Comparison of ENCODE assay signal across 8 cellular contexts in genomic region chr1:203306089-203306969, GRCh38. TPM values are rescaled to one million over a fixed set of nuclear protein-coding genes. Genes with fewer than 3 reads are reported as not detected.
A peak's percentile ranks its signal among the peaks of the same experiment; 100 is the strongest.
DNase-seq lines count a peak whose midpoint lies in the region; ATAC-seq and TF ChIP-seq lines count a peak whose summit lies in the region.

No MANE protein-coding gene starts in this region.

- intact Hi-C loops in HCT116 (cut with micrococcal nuclease) (no loop called here), PC-3 (cut with micrococcal nuclease) (no loop called here), heart left ventricle (cut with DNase I) (loop anchor here in 8 of 10 donors (1.0 to 5.0 kb wide), 6 partner anchors 20 to 34 kb away; no protein-coding TSS in a partner anchor), ovary (cut with DNase I) (loop anchor here in 2 of 4 donors (5.0 kb wide), 1 partner anchor 34 kb away; no protein-coding TSS in a partner anchor)

- RAD21 ChIA-PET in HCT116 (lab: Charles Lee; ENCODE audit: low non-redundant PET in 1 of 2, low total read pairs in 2 of 2, uncharacterized antibody in 2 of 2, unreplicated experiment in 2 of 2) = interaction anchor here in 1 of 2 experiments (0.5 to 0.7 kb wide), 2 partner anchors 26 to 1298 kb away, joined by 3 to 4 read pairs; no protein-coding TSS in a partner anchor

- H3K4me3 Mint-ChIP-seq in CD4-positive, CD25-positive, alpha-beta regulatory T cell = peak overlapping the region; percentile 96 to 100 (median 98)

- no peak for TF ChIP-seq POLR2A in HCT116 (IDR thresholded peaks at IDR 0.05; ENCODE audit: borderline replicate concordance, extremely low read depth, insufficient read depth, insufficient read length)
- peak in 1 of 2 donors; percentile 50 for TF ChIP-seq POLR2A in heart left ventricle (IDR thresholded peaks at IDR 0.05)
- peak; percentile 34 for TF ChIP-seq POLR2A in ovary (IDR thresholded peaks at IDR 0.05)

- peak in 2 of 3 donors; percentile 61 to 66 for DNase-seq in CD4-positive, CD25-positive, alpha-beta regulatory T cell
- DNase-seq in HCT116 (ENCODE audit: low read depth, low spot score) = peak; percentile 51
- DNase-seq in PC-3 = peak; percentile 65
- peak in 51 of 56 donors; percentile 23 to 88 (median 67) for DNase-seq in amygdala (lab: John Stamatoyannopoulos, UW)
- DNase-seq in heart left ventricle = peak; percentile 87 to 96 (median 93)
- peak; percentile 76 to 84 (median 81) for DNase-seq in ovary

- CTCF ChIA-PET in HCT116 (lab: Charles Lee) (interaction anchor here (1.2 to 2.6 kb wide), 3 partner anchors 33 to 198 kb away, joined by 3 to 10 read pairs (median 8); no protein-coding TSS in a partner anchor), PC-3 (lab: Charles Lee) (interaction anchor here (0.6 to 1.2 kb wide), 5 partner anchors 21 to 155 kb away, joined by 3 to 6 read pairs (median 4); no protein-coding TSS in a partner anchor)

- peaks cover 50% of the 10 kb centered on the region for H3K4me1 ChIP-seq in CD4-positive, CD25-positive, alpha-beta regulatory T cell (ENCODE audit: control insufficient read depth, insufficient read depth, low read length, poor library complexity, severe bottlenecking)
- H3K4me1 ChIP-seq in HCT116 (ENCODE audit: control insufficient read depth in 1 of 2, insufficient read depth in 2 of 2, low read length in 2 of 2) (peaks cover 12 to 29% of the 10 kb centered on the region in 2 experiments; a peak in 3 of 4 replicates), PC-3 (ENCODE audit: insufficient read depth, low read length) (peaks cover 15% of the 10 kb centered on the region), heart left ventricle (peaks cover 5 to 55% (median 40%) of the 10 kb centered on the region in 12 donors), ovary (ENCODE audit: insufficient read depth) (peaks cover 12% of the 10 kb centered on the region)

- peaks cover 25% of the 10 kb centered on the region; the same call in 1 of the 2 replicates for H3K79me2 ChIP-seq in HCT116 (ENCODE audit: insufficient read depth, low read length)
- no peaks in the 10 kb centered on the region for H3K79me2 ChIP-seq in PC-3 (ENCODE audit: low read length)

- TF ChIP-seq CTCF in HCT116 (IDR thresholded peaks at IDR 0.05 in 2 of 3, conservative IDR thresholded peaks at IDR 0.05 in 1 of 3; ENCODE audit: borderline replicate concordance in 1 of 3, insufficient read depth in 1 of 3, low read depth in 2 of 3, low read length in 2 of 3) = 0 out of 6 replicates have a peak, but pooled peaks of 1 of the 3 experiments have one; percentile 2
- no peak; the same call in 1 of the 2 replicates for TF ChIP-seq CTCF in PC-3 (conservative IDR thresholded peaks at IDR 0.05; ENCODE audit: low read depth, low read length)
- peak in 3 of 12 donors; percentile 8 to 41 (median 30) for TF ChIP-seq CTCF in heart left ventricle (IDR thresholded peaks at IDR 0.05)
- TF ChIP-seq CTCF in ovary (IDR thresholded peaks at IDR 0.05) = no peak

- peak overlapping the region; percentile 91 for H3K9ac ChIP-seq in HCT116 (ENCODE audit: low read length)
- peak overlapping the region; percentile 60; the same call in 1 of the 2 replicates for H3K9ac ChIP-seq in PC-3 (ENCODE audit: low read length)

- peaks cover 24 to 68% (median 58%) of the 10 kb centered on the region in 4 donors for H3K4me1 Mint-ChIP-seq in CD4-positive, CD25-positive, alpha-beta regulatory T cell

- H3K9me2 ChIP-seq in HCT116 (ENCODE audit: insufficient read depth) (no peaks in the 10 kb centered on the region), PC-3 (replicated peaks; ENCODE audit: low read length) (no peaks in the 10 kb centered on the region)

- no peak for TF ChIP-seq EP300 in ovary (IDR thresholded peaks at IDR 0.05)

- BruUV-seq in HCT116 (replicated peaks; lab: Mats Ljungman, UMichigan) = TSS peak; percentile 57
- TSS peak; percentile 54 for BruUV-seq in PC-3 (replicated peaks; lab: Mats Ljungman, UMichigan)

- POLR2A ChIA-PET in HCT116 (lab: Charles Lee) (interaction anchor here (0.7 to 2.4 kb wide), 9 partner anchors 10 to 182 kb away, joined by 3 to 11 read pairs (median 3); no protein-coding TSS in a partner anchor), PC-3 (lab: Charles Lee; ENCODE audit: unreplicated experiment) (interaction anchor here (0.5 to 0.6 kb wide), 2 partner anchors 225 to 1475 kb away, joined by 3 read pairs; no protein-coding TSS in a partner anchor)

- H3K9me3 ChIP-seq in CD4-positive, CD25-positive, alpha-beta regulatory T cell (ENCODE audit: control insufficient read depth in 2 of 2, low read length in 2 of 2) = no peaks in the 10 kb centered on the region
- no peaks in the 10 kb centered on the region for H3K9me3 ChIP-seq in HCT116 (ENCODE audit: control insufficient read depth in 1 of 2, insufficient read depth in 1 of 2, low read depth in 1 of 2, low read length in 2 of 2)
- H3K9me3 ChIP-seq in PC-3 (ENCODE audit: low read length) = no peaks in the 10 kb centered on the region
- H3K9me3 ChIP-seq in heart left ventricle = no peaks in the 10 kb centered on the region
- no peaks in the 10 kb centered on the region for H3K9me3 ChIP-seq in ovary

- H3K36me3 ChIP-seq in CD4-positive, CD25-positive, alpha-beta regulatory T cell (ENCODE audit: control insufficient read depth, insufficient read depth, low read length) = peaks cover 45% of the 10 kb centered on the region
- peaks cover 0 to 9% of the 10 kb centered on the region in 2 experiments; a peak in 2 of 4 replicates for H3K36me3 ChIP-seq in HCT116 (ENCODE audit: control insufficient read depth in 1 of 2, insufficient read depth in 2 of 2, low read length in 2 of 2)
- H3K36me3 ChIP-seq in PC-3 (ENCODE audit: low read depth, low read length) = no peaks in the 10 kb centered on the region
- H3K36me3 ChIP-seq in heart left ventricle = peaks cover 3 to 46% (median 42%) of the 10 kb centered on the region in 9 donors
- no peaks in the 10 kb centered on the region for H3K36me3 ChIP-seq in ovary

- peaks cover 41% of the 10 kb centered on the region for H3K36me3 Mint-ChIP-seq in CD4-positive, CD25-positive, alpha-beta regulatory T cell

- H3K27ac Mint-ChIP-seq in CD4-positive, CD25-positive, alpha-beta regulatory T cell = peak overlapping the region; percentile 98 to 99 (median 99)

- peak overlapping the region; percentile 75 for H3K4me2 ChIP-seq in HCT116 (ENCODE audit: low read length)
- H3K4me2 ChIP-seq in PC-3 (ENCODE audit: low read length) = peak overlapping the region; percentile 97

- ATAC-seq in CD4-positive, CD25-positive, alpha-beta regulatory T cell (ENCODE audit: low read depth in 2 of 2) = no peak
- ATAC-seq in HCT116 (peak; percentile 46), PC-3 (peak; percentile 39), heart left ventricle (peak; percentile 48 to 73 (median 66)), HG03025 (IDR thresholded peaks at IDR 0.05; ENCODE audit: low FRiP score, unreplicated experiment) (no peak), HG03378 (IDR thresholded peaks at IDR 0.05; ENCODE audit: unreplicated experiment) (no peak)

- TF ChIP-seq RAD21 in HCT116 (IDR thresholded peaks at IDR 0.05; ENCODE audit: low read depth) = no peak

- peak overlapping the region; percentile 100 for H3K4me3 ChIP-seq in CD4-positive, CD25-positive, alpha-beta regulatory T cell (ENCODE audit: low read depth, low read length)
- H3K4me3 ChIP-seq in HCT116 (replicated peaks in 1 of 2; ENCODE audit: low read depth in 1 of 2, low read length in 2 of 2) = peak overlapping the region; percentile 89 to 97
- H3K4me3 ChIP-seq in PC-3 (ENCODE audit: low read length) = peak overlapping the region; percentile 85
- peak overlapping the region; percentile 58 to 100 (median 91) for H3K4me3 ChIP-seq in heart left ventricle
- H3K4me3 ChIP-seq in ovary = peak overlapping the region; percentile 79

- H2AFZ ChIP-seq in HCT116 (ENCODE audit: low read depth, low read length, poor library complexity, severe bottlenecking) = no peak overlapping the region
- H2AFZ ChIP-seq in PC-3 (ENCODE audit: low read length) = peak overlapping the region; percentile 97

- H3K27me3 Mint-ChIP-seq in CD4-positive, CD25-positive, alpha-beta regulatory T cell = peaks cover 10% of the 10 kb centered on the region

- no peaks in the 10 kb centered on the region for H4K20me1 ChIP-seq in HCT116 (ENCODE audit: insufficient read depth)
- H4K20me1 ChIP-seq in PC-3 (ENCODE audit: low read length) = no peaks in the 10 kb centered on the region

- no peaks in the 10 kb centered on the region for H3F3A ChIP-seq in PC-3 (ENCODE audit: low read length, unreplicated experiment)

- H3K9me3 Mint-ChIP-seq in CD4-positive, CD25-positive, alpha-beta regulatory T cell = no peaks in the 10 kb centered on the region

- no peaks in the 10 kb centered on the region for H3K27me3 ChIP-seq in CD4-positive, CD25-positive, alpha-beta regulatory T cell (ENCODE audit: control insufficient read depth, insufficient read depth, low read length)
- H3K27me3 ChIP-seq in HCT116 (ENCODE audit: insufficient read depth, low read length) (no peaks in the 10 kb centered on the region), PC-3 (ENCODE audit: low read length) (peaks cover 1% of the 10 kb centered on the region; the same call in 1 of the 2 replicates), heart left ventricle (no peaks in the 10 kb centered on the region), ovary (no peaks in the 10 kb centered on the region)

- peak overlapping the region; percentile 97 for H3K27ac ChIP-seq in CD4-positive, CD25-positive, alpha-beta regulatory T cell (ENCODE audit: insufficient read depth, low read length, poor library complexity, severe bottlenecking)
- H3K27ac ChIP-seq in HCT116 (ENCODE audit: low read depth, low read length) = peak overlapping the region; percentile 89
- H3K27ac ChIP-seq in PC-3 (ENCODE audit: low read length) = no peak overlapping the region
- H3K27ac ChIP-seq in heart left ventricle = peak overlapping the region; percentile 92 to 100 (median 98)
- peak overlapping the region; percentile 99 for H3K27ac ChIP-seq in ovary

- 0 to 1% (median 0%) methylated on average over 14 to 22 of the region's 22 CpGs for WGBS in heart left ventricle, 4 donors
- 1% methylated on average over 22 of the region's 22 CpGs for WGBS in ovary, 3 donors

TF ChIP-seq in HCT116, 20 proteins besides CTCF, POLR2A, EP300 and RAD21 (continues in another document):
- TF ChIP-seq POLR2AphosphoS5 (IDR thresholded peaks at IDR 0.05; ENCODE audit: low read depth, low read length) = peak; percentile 73

RNA-seq across cellular contexts. Expression of gene BTG2, which starts 1.0 kb away (rescaled TPM):
- 1,002 TPM for total RNA-seq in CD4-positive, CD25-positive, alpha-beta regulatory T cell
- polyA plus RNA-seq in CD4-positive, CD25-positive, alpha-beta regulatory T cell = 100 to 1,000 TPM; 153 to 176 (median 165) TPM
- total RNA-seq in HCT116 (2021; ENCODE audit: unreplicated experiment) = 24.2 TPM
- 19.0 and 20.9 TPM in 2 replicates for polyA plus RNA-seq in HCT116 (2012)
- total RNA-seq in PC-3 (2014; rRNA removed) = 2.2 and 2.4 TPM in 2 replicates
- 100 to 1,000 TPM in 1 of 9 donors, 10 to 100 TPM in 8; 28.0 to 174 (median 42.1) TPM for total RNA-seq in heart left ventricle
- 10 to 100 TPM; 23.8 to 77.3 TPM for polyA plus RNA-seq in heart left ventricle
- total RNA-seq in ovary = 100 to 1,000 TPM; 124 to 395 (median 220) TPM
- polyA plus RNA-seq in ovary = 100 to 1,000 TPM; 113 to 167 TPM

RNA-seq across cellular contexts. Expression of gene FMOD, which starts 44.6 kb away (rescaled TPM):
- not detected for total RNA-seq in CD4-positive, CD25-positive, alpha-beta regulatory T cell
- not detected for polyA plus RNA-seq in CD4-positive, CD25-positive, alpha-beta regulatory T cell
- total RNA-seq in HCT116 (2021; ENCODE audit: unreplicated experiment) = not detected
- polyA plus RNA-seq in HCT116 (2012) = not detected in 2 replicates
- not detected in 2 replicates for total RNA-seq in PC-3 (2014; rRNA removed)
- total RNA-seq in heart left ventricle = 10 to 100 TPM in 4 of 9 donors, 1 to 10 TPM in 5; 6.1 to 33.2 (median 8.5) TPM
- 1 to 10 TPM; 3.0 to 7.0 TPM for polyA plus RNA-seq in heart left ventricle
- total RNA-seq in ovary = 100 to 1,000 TPM; 110 to 158 (median 137) TPM
- 100 to 1,000 TPM; 116 to 175 TPM for polyA plus RNA-seq in ovary

Comparison
In these comparisons a context has a peak if more than half of its experiments do, and no peak if none do; other contexts are left out.
1. ATAC-seq: peak in HCT116 (single experiment), PC-3 (single experiment) and heart left ventricle (4 of 4); none in CD4-positive, CD25-positive, alpha-beta regulatory T cell (0 of 2), HG03025 (single experiment) and HG03378 (single experiment).
2. intact Hi-C loops: an anchor here in heart left ventricle (1.0 to 5.0 kb wide); none called in HCT116 and PC-3.
3. Peak in every context shown above with its lines, with median percentiles within 50 percentile points of each other: DNase-seq and H3K4me3 ChIP-seq.